21 cellular contexts compared by ENCODE assay signal in the genomic region with DNA sequence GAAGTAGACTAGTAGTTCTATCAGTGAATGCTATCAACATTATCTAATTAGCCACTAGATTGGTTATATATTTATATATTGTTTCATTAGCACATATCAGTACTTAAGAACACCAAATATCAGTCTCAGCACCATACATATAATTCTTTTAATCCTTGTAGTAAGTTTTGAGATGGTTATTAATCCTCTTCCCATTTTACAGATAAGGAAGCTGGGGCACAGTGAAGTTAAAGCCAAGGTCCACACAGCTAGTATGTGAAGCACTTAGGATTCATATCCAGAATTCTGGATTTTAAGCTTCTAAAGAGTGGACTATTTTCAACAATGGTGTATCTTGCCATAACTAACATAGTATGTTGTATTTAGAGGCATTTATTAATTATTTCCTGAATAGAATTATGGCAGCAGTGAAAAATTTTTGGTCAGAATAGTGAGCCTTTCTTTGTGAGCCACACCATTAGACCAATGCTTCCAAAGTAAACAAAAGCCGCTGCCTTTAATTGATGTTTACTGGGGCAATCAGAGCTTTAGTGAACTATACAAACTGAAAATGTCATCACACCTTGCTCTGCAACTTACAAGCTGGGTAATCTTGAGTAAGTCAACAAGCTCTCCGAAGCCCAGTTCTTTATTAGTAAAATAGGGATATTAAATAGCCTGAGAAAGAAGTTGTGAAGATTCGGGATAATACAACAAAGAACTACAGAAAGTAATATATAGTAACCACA. TPM values are rescaled to one million over a fixed set of nuclear protein-coding genes. Genes with fewer than 3 reads are reported as not detected.
A peak's percentile ranks its signal among the peaks of the same experiment; 100 is the strongest.
DNase-seq lines count a peak whose midpoint lies in the region; ATAC-seq and TF ChIP-seq lines count a peak whose summit lies in the region.
"Had no signal": no experiment of that assay in that cellular context is flagged by ENCODE, and none has a peak within 500 bp of the region (broad histone marks: within the 10 kb centered on the region; RNA-seq: fewer than 3 reads in every experiment).

No MANE protein-coding gene starts in this region.

- H3K4me1 Mint-ChIP-seq in activated naive CD8-positive, alpha-beta T cell (ENCODE audit: low read depth), result peaks cover 71% of the 10 kb centered on the region
- H3K4me1 Mint-ChIP-seq in activated naive CD8-positive, alpha-beta T cell treated with anti-CD3 and anti-CD28 coated beads for 36 hours, result peaks cover 62% of the 10 kb centered on the region
- H3K4me1 Mint-ChIP-seq in CD4-positive, alpha-beta T cell (ENCODE audit: low read depth), result peaks cover 63% of the 10 kb centered on the region

- POLR2A ChIA-PET in CD4-positive, alpha-beta T cell (lab: Charles Lee), result interaction anchor here (0.7 kb wide), 1 partner anchor 9 kb away, joined by 3 read pairs; no protein-coding TSS in a partner anchor

- H3K79me2 ChIP-seq in Loucy (ENCODE audit: insufficient read depth, low read length), result no peaks in the 10 kb centered on the region
- no peaks in the 10 kb centered on the region for H3K79me2 ChIP-seq in hepatocyte

- H3K27ac Mint-ChIP-seq in activated naive CD8-positive, alpha-beta T cell, result peak overlapping the region; percentile 28
- H3K27ac Mint-ChIP-seq in activated naive CD8-positive, alpha-beta T cell treated with anti-CD3 and anti-CD28 coated beads for 36 hours, result no peak overlapping the region
- H3K27ac Mint-ChIP-seq in CD4-positive, alpha-beta T cell, result no peak overlapping the region
- H3K27ac Mint-ChIP-seq: CD8-positive, alpha-beta memory T cell had no signal

- H3K36me3 Mint-ChIP-seq in activated naive CD8-positive, alpha-beta T cell, result peaks cover 3% of the 10 kb centered on the region
- peaks cover 12% of the 10 kb centered on the region for H3K36me3 Mint-ChIP-seq in activated naive CD8-positive, alpha-beta T cell treated with anti-CD3 and anti-CD28 coated beads for 36 hours
- H3K36me3 Mint-ChIP-seq in CD4-positive, alpha-beta T cell (ENCODE audit: low read depth), result no peaks in the 10 kb centered on the region
- H3K36me3 Mint-ChIP-seq: CD8-positive, alpha-beta memory T cell had no signal

- no peak overlapping the region for H3K27ac ChIP-seq in hepatocyte
- H3K27ac ChIP-seq in sigmoid colon, result no peak overlapping the region
- no peak overlapping the region for H3K27ac ChIP-seq in CD4-positive, alpha-beta T cell (ENCODE audit: low read depth, low read length)
- H3K27ac ChIP-seq: C4-2B, KMS-11, SK-N-MC had no signal

- H3K27me3 ChIP-seq in Loucy (ENCODE audit: insufficient read depth, low read length, poor library complexity, severe bottlenecking) (no peaks in the 10 kb centered on the region), hepatocyte (peaks cover 3% of the 10 kb centered on the region), sigmoid colon (no peaks in the 10 kb centered on the region)
- no peaks in the 10 kb centered on the region for H3K27me3 ChIP-seq in CD4-positive, alpha-beta T cell (ENCODE audit: control insufficient read depth, insufficient read depth, low read length)

- no peaks in the 10 kb centered on the region for H3K9me3 ChIP-seq in Loucy (ENCODE audit: insufficient read depth, low read depth, low read length)
- H3K9me3 ChIP-seq in hepatocyte (ENCODE audit: low read depth), result no peaks in the 10 kb centered on the region
- no peaks in the 10 kb centered on the region for H3K9me3 ChIP-seq in sigmoid colon
- H3K9me3 ChIP-seq in CD4-positive, alpha-beta T cell (ENCODE audit: control insufficient read depth, low read length), result no peaks in the 10 kb centered on the region

- intact Hi-C loops in sigmoid colon (cut with DNase I), result no loop called here
- intact Hi-C loops in CD4-positive, alpha-beta T cell (cut with DNase I, micrococcal nuclease), result no loop called here

- H3K4me1 ChIP-seq in Loucy (ENCODE audit: insufficient read depth, low read length, poor library complexity, severe bottlenecking) (peaks cover 19% of the 10 kb centered on the region), hepatocyte (ENCODE audit: insufficient read depth) (no peaks in the 10 kb centered on the region), sigmoid colon (no peaks in the 10 kb centered on the region)

- H3K4me3 ChIP-seq in Loucy (ENCODE audit: low read length, poor library complexity, severe bottlenecking) (no peak overlapping the region), hepatocyte (no peak overlapping the region), sigmoid colon (no peak overlapping the region)
- H3K4me3 ChIP-seq: SK-N-MC had no signal

- no peaks in the 10 kb centered on the region for H3K9me3 Mint-ChIP-seq in activated naive CD8-positive, alpha-beta T cell (ENCODE audit: low read depth)
- H3K9me3 Mint-ChIP-seq in activated naive CD8-positive, alpha-beta T cell treated with anti-CD3 and anti-CD28 coated beads for 36 hours, result peaks cover 11% of the 10 kb centered on the region
- H3K9me3 Mint-ChIP-seq in CD4-positive, alpha-beta T cell, result no peaks in the 10 kb centered on the region
- H3K9me3 Mint-ChIP-seq: CD8-positive, alpha-beta memory T cell had no signal

- no peak for ATAC-seq in CD4-positive, alpha-beta T cell (ENCODE audit: poor library complexity)

- TF ChIP-seq EP300 in sigmoid colon (IDR thresholded peaks at IDR 0.05), result no peak

- H3K9me2 ChIP-seq in Loucy (replicated peaks; ENCODE audit: low read depth, low read length) (no peaks in the 10 kb centered on the region), hepatocyte (replicated peaks; ENCODE audit: insufficient read depth) (no peaks in the 10 kb centered on the region)

- H3K4me2 ChIP-seq in Loucy (ENCODE audit: low read depth, low read length, poor library complexity, severe bottlenecking), result no peak overlapping the region
- H3K4me2 ChIP-seq in hepatocyte, result peak overlapping the region; percentile 9
- H3K4me2 ChIP-seq: KMS-11 had no signal

- CTCF ChIA-PET in CD4-positive, alpha-beta T cell (lab: Charles Lee), result interaction anchor here (1.1 to 1.6 kb wide), 2 partner anchors 33 to 87 kb away, joined by 3 read pairs; no protein-coding TSS in a partner anchor

- H2AFZ ChIP-seq in Loucy (ENCODE audit: low read length) (peak overlapping the region; percentile 37; the same call in 1 of the 2 replicates), hepatocyte (no peak overlapping the region)

- no peak for DNase-seq in activated naive CD8-positive, alpha-beta T cell treated with anti-CD3 and anti-CD28 coated beads for 36 hours
- peak; percentile 62 for DNase-seq in NCI-H146 (lab: John Stamatoyannopoulos, UW)
- no peak for DNase-seq in hepatocyte (ENCODE audit: low spot score)
- DNase-seq in sigmoid colon, result no peak
- no peak for DNase-seq in CD4-positive, alpha-beta T cell
- DNase-seq in NCI-H2081 treated with DMSO at 0.1 percent for 48 hours (lab: John Stamatoyannopoulos, UW), result no peak
- DNase-seq: Calu3; CD8-positive, alpha-beta memory T cell; DND-41; IMR-90; NCI-H1092; NCI-H1694 treated with DMSO at 0.1 percent for 48 hours; NCI-H2081; NCI-H446; NCI-H524 treated with DMSO at 0.1 percent for 48 hours; SIG-M5 had no signal

- WGBS in hepatocyte (ENCODE audit: low lambda C conversion rate, missing lambda C conversion rate), result 40% methylated on average over 3 of the region's 3 CpGs
- 16 to 69% methylated on average over 3 of the region's 3 CpGs for WGBS in sigmoid colon, 2 donors

- H4K20me1 ChIP-seq in Loucy (ENCODE audit: insufficient read depth, low read length, poor library complexity, severe bottlenecking) (no peaks in the 10 kb centered on the region), hepatocyte (ENCODE audit: insufficient read depth, poor library complexity, severe bottlenecking) (no peaks in the 10 kb centered on the region)

- H3K9ac ChIP-seq in Loucy (ENCODE audit: low read depth, low read length, poor library complexity, severe bottlenecking), result no peak overlapping the region
- H3K9ac ChIP-seq: KMS-11 had no signal

- no peak for TF ChIP-seq POLR2A in sigmoid colon (IDR thresholded peaks at IDR 0.05)

- H3K27me3 Mint-ChIP-seq in activated naive CD8-positive, alpha-beta T cell, result no peaks in the 10 kb centered on the region
- no peaks in the 10 kb centered on the region for H3K27me3 Mint-ChIP-seq in activated naive CD8-positive, alpha-beta T cell treated with anti-CD3 and anti-CD28 coated beads for 36 hours
- no peaks in the 10 kb centered on the region for H3K27me3 Mint-ChIP-seq in CD4-positive, alpha-beta T cell
- H3K27me3 Mint-ChIP-seq: CD8-positive, alpha-beta memory T cell had no signal

- TF ChIP-seq CTCF in Loucy (conservative IDR thresholded peaks at IDR 0.05; ENCODE audit: low read length), result no peak
- TF ChIP-seq CTCF in hepatocyte (IDR thresholded peaks at IDR 0.05; ENCODE audit: poor library complexity), result no peak
- TF ChIP-seq CTCF in sigmoid colon (IDR thresholded peaks at IDR 0.05), result no peak
- no peak for TF ChIP-seq CTCF in CD4-positive, alpha-beta T cell (IDR thresholded peaks at IDR 0.05)

- H3K4me3 Mint-ChIP-seq in activated naive CD8-positive, alpha-beta T cell, result no peak overlapping the region
- H3K4me3 Mint-ChIP-seq in activated naive CD8-positive, alpha-beta T cell treated with anti-CD3 and anti-CD28 coated beads for 36 hours, result no peak overlapping the region
- H3K4me3 Mint-ChIP-seq in CD4-positive, alpha-beta T cell, result no peak overlapping the region
- H3K4me3 Mint-ChIP-seq: CD8-positive, alpha-beta memory T cell had no signal

- H3K36me3 ChIP-seq in Loucy (ENCODE audit: insufficient read depth, low read length), result no peaks in the 10 kb centered on the region
- H3K36me3 ChIP-seq in hepatocyte (replicated peaks; ENCODE audit: insufficient read depth, low read depth), result no peaks in the 10 kb centered on the region
- H3K36me3 ChIP-seq in sigmoid colon, result no peaks in the 10 kb centered on the region

- peaks cover 3% of the 10 kb centered on the region; the same call in 1 of the 2 replicates for H3F3A ChIP-seq in Loucy (ENCODE audit: low read depth)

RNA-seq across cellular contexts. Expression of a gene that starts 41.9 kb away (rescaled TPM):
- 100 to 1,000 TPM; 147 to 151 TPM for total RNA-seq in activated naive CD8-positive, alpha-beta T cell treated with anti-CD3 and anti-CD28 coated beads for 36 hours
- 70.0 and 70.6 TPM in 2 replicates for total RNA-seq in hepatocyte
- 43.0 and 44.5 TPM in 2 replicates for polyA plus RNA-seq in hepatocyte
- 10 to 100 TPM; 37.1 to 61.9 (median 53.3) TPM for total RNA-seq in sigmoid colon
- 10 to 100 TPM; 14.4 to 35.8 (median 33.5) TPM for polyA plus RNA-seq in sigmoid colon
- total RNA-seq in CD4-positive, alpha-beta T cell, result 100 to 1,000 TPM; 106 to 117 TPM
